In genomic region chr2:176157499-176158305, GRCh38 we compare ENCODE assay signal across 13 cellular contexts. TPM values are rescaled to one million over a fixed set of nuclear protein-coding genes. Genes with fewer than 3 reads are reported as not detected.
A peak's percentile ranks its signal among the peaks of the same experiment; 100 is the strongest.
DNase-seq lines count a peak whose midpoint lies in the region; ATAC-seq, FAIRE-seq and TF ChIP-seq lines count a peak whose summit lies in the region.
"Had no signal": no experiment of that assay in that cellular context is flagged by ENCODE, and none has a peak within 500 bp of the region (broad histone marks: within the 10 kb centered on the region; RNA-seq: fewer than 3 reads in every experiment).

No MANE protein-coding gene starts in this region.

- peak; percentile 66 for DNase-seq in activated CD4-positive, alpha-beta T cell treated with anti-CD3 and anti-CD28 coated beads, Interleukin-2, amount 10 ng/mL, durations not matched to agents 24 days and 14 days
- DNase-seq in activated CD4-positive, alpha-beta T cell treated with anti-CD3 and anti-CD28 coated beads, Interleukin-2, amount 50 U/mL, for 4 hours: no peak
- DNase-seq in NCI-H526 treated with DMSO at 0.1 percent for 48 hours (lab: John Stamatoyannopoulos, UW) (peak; percentile 81), foreskin keratinocyte (no peak), OCI-M1 (lab: John Stamatoyannopoulos, UW) (no peak), pancreas (no peak)
- no peak for DNase-seq in stimulated activated naive B cell treated with anti-CD40 and anti-IgM and Interleukin-4, amounts not matched to agents 10 μg/mL and 1 μg/mL and 100 μg/mL, for 72 hours
- DNase-seq: activated B cell treated with CpG ODN at 0.5 μM for 24 hours; CD8-positive, alpha-beta T cell; effector CD4-positive, alpha-beta T cell; IMR-90 had no signal

- H3K4me1 Mint-ChIP-seq in activated CD4-positive, alpha-beta T cell treated with anti-CD3 and anti-CD28 coated beads, Interleukin-2, amount 10 ng/mL, durations not matched to agents 24 days and 14 days: peaks cover 2% of the 10 kb centered on the region
- peaks cover 6 to 7% of the 10 kb centered on the region in 2 donors for H3K4me1 Mint-ChIP-seq in stimulated activated naive B cell treated with anti-CD40 and anti-IgM and Interleukin-4, amounts not matched to agents 10 μg/mL and 1 μg/mL and 100 μg/mL, for 72 hours

- no peak overlapping the region for H3K4me3 Mint-ChIP-seq in activated CD4-positive, alpha-beta T cell treated with anti-CD3 and anti-CD28 coated beads, Interleukin-2, amount 10 ng/mL, durations not matched to agents 24 days and 14 days
- H3K4me3 Mint-ChIP-seq in stimulated activated naive B cell treated with anti-CD40 and anti-IgM and Interleukin-4, amounts not matched to agents 10 μg/mL and 1 μg/mL and 100 μg/mL, for 72 hours: peak overlapping the region; percentile 1 to 71
- H3K4me3 Mint-ChIP-seq: activated B cell treated with CpG ODN at 0.5 μM for 24 hours; CD8-positive, alpha-beta T cell had no signal

- ATAC-seq in foreskin keratinocyte (peak; percentile 4), pancreas (no peak), HG02678 (IDR thresholded peaks at IDR 0.05; ENCODE audit: unreplicated experiment) (no peak)
- ATAC-seq in stimulated activated naive B cell treated with anti-CD40 and anti-IgM and Interleukin-4, amounts not matched to agents 10 μg/mL and 1 μg/mL and 100 μg/mL, for 72 hours (replicated peaks): no peak
- ATAC-seq: CD8-positive, alpha-beta T cell had no signal

- H3K27ac ChIP-seq in foreskin keratinocyte (no peak overlapping the region), pancreas (no peak overlapping the region)
- H3K27ac ChIP-seq: upper lobe of left lung had no signal

- intact Hi-C loops in activated CD4-positive, alpha-beta T cell treated with anti-CD3 and anti-CD28 coated beads, Interleukin-2, amount 10 ng/mL, durations not matched to agents 24 days and 14 days (cut with micrococcal nuclease): loop anchor here (2.0 kb wide), 2 partner anchors 19 to 47 kb away; no protein-coding TSS in a partner anchor
- intact Hi-C loops in pancreas (cut with DNase I): loop anchor here in 1 of 3 donors (10.0 kb wide), 1 partner anchor 407 kb away; no protein-coding TSS in a partner anchor

- 9% methylated on average over 50 of the region's 50 CpGs for WGBS in pancreas, 2 donors

- H3K36me3 ChIP-seq in pancreas: no peaks in the 10 kb centered on the region
- H3K36me3 ChIP-seq: upper lobe of left lung had no signal

- peaks cover 7% of the 10 kb centered on the region for H3K9me3 Mint-ChIP-seq in activated CD4-positive, alpha-beta T cell treated with anti-CD3 and anti-CD28 coated beads, Interleukin-2, amount 10 ng/mL, durations not matched to agents 24 days and 14 days
- H3K9me3 Mint-ChIP-seq in stimulated activated naive B cell treated with anti-CD40 and anti-IgM and Interleukin-4, amounts not matched to agents 10 μg/mL and 1 μg/mL and 100 μg/mL, for 72 hours: peaks cover 0 to 7% of the 10 kb centered on the region in 2 donors
- H3K9me3 Mint-ChIP-seq: activated B cell treated with CpG ODN at 0.5 μM for 24 hours; CD8-positive, alpha-beta T cell had no signal

- H3K36me3 Mint-ChIP-seq in activated CD4-positive, alpha-beta T cell treated with anti-CD3 and anti-CD28 coated beads, Interleukin-2, amount 10 ng/mL, durations not matched to agents 24 days and 14 days (ENCODE audit: low read depth): no peaks in the 10 kb centered on the region
- peaks cover 0 to 4% of the 10 kb centered on the region in 2 donors for H3K36me3 Mint-ChIP-seq in stimulated activated naive B cell treated with anti-CD40 and anti-IgM and Interleukin-4, amounts not matched to agents 10 μg/mL and 1 μg/mL and 100 μg/mL, for 72 hours
- H3K36me3 Mint-ChIP-seq: CD8-positive, alpha-beta T cell had no signal

- peaks cover 81% of the 10 kb centered on the region for H3K27me3 Mint-ChIP-seq in activated CD4-positive, alpha-beta T cell treated with anti-CD3 and anti-CD28 coated beads, Interleukin-2, amount 10 ng/mL, durations not matched to agents 24 days and 14 days
- peaks cover 59 to 90% of the 10 kb centered on the region in 2 donors for H3K27me3 Mint-ChIP-seq in stimulated activated naive B cell treated with anti-CD40 and anti-IgM and Interleukin-4, amounts not matched to agents 10 μg/mL and 1 μg/mL and 100 μg/mL, for 72 hours

- H3K4me3 ChIP-seq in pancreas: peak overlapping the region in 1 of 4 donors; percentile 28
- H3K4me3 ChIP-seq: upper lobe of left lung had no signal

- no peak for FAIRE-seq in pancreas (lab: Jason Lieb, UNC)

- no peaks in the 10 kb centered on the region for H3K9me3 ChIP-seq in pancreas
- H3K9me3 ChIP-seq: upper lobe of left lung had no signal

- peaks cover 67% of the 10 kb centered on the region for H3K27me3 ChIP-seq in foreskin keratinocyte
- peaks cover 0 to 68% (median 14%) of the 10 kb centered on the region in 4 donors for H3K27me3 ChIP-seq in pancreas

- peaks cover 3% of the 10 kb centered on the region for H3K4me1 ChIP-seq in foreskin keratinocyte
- H3K4me1 ChIP-seq in pancreas: peaks cover 0 to 8% (median 0%) of the 10 kb centered on the region in 3 donors

- TF ChIP-seq CTCF in foreskin keratinocyte (conservative IDR thresholded peaks at IDR 0.05) (no peak), pancreas (IDR thresholded peaks at IDR 0.05) (no peak)

- H3K27ac Mint-ChIP-seq in activated CD4-positive, alpha-beta T cell treated with anti-CD3 and anti-CD28 coated beads, Interleukin-2, amount 10 ng/mL, durations not matched to agents 24 days and 14 days: peak overlapping the region; percentile 72
- peak overlapping the region; percentile 84 for H3K27ac Mint-ChIP-seq in stimulated activated naive B cell treated with anti-CD40 and anti-IgM and Interleukin-4, amounts not matched to agents 10 μg/mL and 1 μg/mL and 100 μg/mL, for 72 hours
- H3K27ac Mint-ChIP-seq: activated B cell treated with CpG ODN at 0.5 μM for 24 hours; CD8-positive, alpha-beta T cell had no signal

RNA-seq across cellular contexts. Expression of gene HOXD3, which starts 0.6 kb away (rescaled TPM):
- not detected in 2 replicates for total RNA-seq in activated CD4-positive, alpha-beta T cell treated with anti-CD3 and anti-CD28 coated beads, Interleukin-2, amount 10 ng/mL, durations not matched to agents 24 days and 14 days
- total RNA-seq in foreskin keratinocyte (0.32 and 1.2 TPM in 2 replicates), pancreas (under 1 TPM in 5 of 6 donors, not detected in 1; 0.23 to 0.38 (median 0.25) TPM)
- polyA plus RNA-seq in foreskin keratinocyte (0.23 and 0.45 TPM in 2 replicates), pancreas (under 1 TPM; 0.19 to 0.68 TPM)
- total RNA-seq: activated B cell treated with CpG ODN at 0.5 μM for 24 hours; CD8-positive, alpha-beta T cell; IMR-90 had no signal
- polyA plus RNA-seq: IMR-90 had no signal

RNA-seq across cellular contexts. Expression of gene HOXD4, which starts 6.4 kb away (rescaled TPM):
- not detected in 2 replicates for total RNA-seq in activated CD4-positive, alpha-beta T cell treated with anti-CD3 and anti-CD28 coated beads, Interleukin-2, amount 10 ng/mL, durations not matched to agents 24 days and 14 days
- total RNA-seq in foreskin keratinocyte: 0.32 and 0.82 TPM in 2 replicates
- polyA plus RNA-seq in foreskin keratinocyte: 0.39 and 0.83 TPM in 2 replicates
- under 1 TPM in 4 of 6 donors, not detected in 2; 0.13 to 0.31 (median 0.27) TPM for total RNA-seq in pancreas
- 1 to 10 TPM; 1.0 to 1.8 TPM for polyA plus RNA-seq in pancreas
- total RNA-seq: activated B cell treated with CpG ODN at 0.5 μM for 24 hours; CD8-positive, alpha-beta T cell; IMR-90 had no signal
- polyA plus RNA-seq: IMR-90 had no signal

RNA-seq across cellular contexts. Expression of gene HOXD8, which starts 28.2 kb away (rescaled TPM):
- total RNA-seq in activated CD4-positive, alpha-beta T cell treated with anti-CD3 and anti-CD28 coated beads, Interleukin-2, amount 10 ng/mL, durations not matched to agents 24 days and 14 days: not detected in 2 replicates
- total RNA-seq in foreskin keratinocyte (6.5 and 10.8 TPM in 2 replicates), pancreas (under 1 TPM; 0.19 to 0.87 (median 0.61) TPM)
- polyA plus RNA-seq in foreskin keratinocyte (7.0 and 9.7 TPM in 2 replicates), pancreas (1 to 10 TPM in 1 of 2 donors, under 1 TPM in 1; 0.61 to 1.5 TPM)
- total RNA-seq: activated B cell treated with CpG ODN at 0.5 μM for 24 hours; CD8-positive, alpha-beta T cell; IMR-90 had no signal
- polyA plus RNA-seq: IMR-90 had no signal

RNA-seq across cellular contexts. Expression of gene HOXD1, which starts 30.8 kb away (rescaled TPM):
- total RNA-seq in activated CD4-positive, alpha-beta T cell treated with anti-CD3 and anti-CD28 coated beads, Interleukin-2, amount 10 ng/mL, durations not matched to agents 24 days and 14 days: not detected in 2 replicates
- total RNA-seq in foreskin keratinocyte (not detected in 2 replicates), pancreas (under 1 TPM; 0.08 to 0.29 (median 0.18) TPM)
- polyA plus RNA-seq in foreskin keratinocyte (0.04 TPM in 1 of 2 replicates, not detected in the other), pancreas (under 1 TPM; 0.19 to 0.28 TPM)
- total RNA-seq: activated B cell treated with CpG ODN at 0.5 μM for 24 hours; CD8-positive, alpha-beta T cell; IMR-90 had no signal
- polyA plus RNA-seq: IMR-90 had no signal

RNA-seq across cellular contexts. Expression of gene HOXD9, which starts 35.2 kb away (rescaled TPM):
- not detected in 2 replicates for total RNA-seq in activated CD4-positive, alpha-beta T cell treated with anti-CD3 and anti-CD28 coated beads, Interleukin-2, amount 10 ng/mL, durations not matched to agents 24 days and 14 days
- total RNA-seq in foreskin keratinocyte: 0.14 and 0.37 TPM in 2 replicates
- polyA plus RNA-seq in foreskin keratinocyte: 0.21 and 0.47 TPM in 2 replicates
- total RNA-seq in pancreas: under 1 TPM in 4 of 6 donors, not detected in 2; 0.12 to 0.47 (median 0.20) TPM
- 1 to 10 TPM in 1 of 2 donors, under 1 TPM in 1; 0.49 to 1.1 TPM for polyA plus RNA-seq in pancreas
- total RNA-seq: activated B cell treated with CpG ODN at 0.5 μM for 24 hours; CD8-positive, alpha-beta T cell; IMR-90 had no signal
- polyA plus RNA-seq: IMR-90 had no signal

Comparison
In these comparisons a context has a peak if more than half of its experiments do, and no peak if none do; other contexts are left out.
1. DNase-seq: peak in activated CD4-positive, alpha-beta T cell treated with anti-CD3 and anti-CD28 coated beads, Interleukin-2, amount 10 ng/mL, durations not matched to agents 24 days and 14 days (single experiment) and NCI-H526 treated with DMSO at 0.1 percent for 48 hours (single experiment); none in activated CD4-positive, alpha-beta T cell treated with anti-CD3 and anti-CD28 coated beads, Interleukin-2, amount 50 U/mL, for 4 hours (0 of 2), foreskin keratinocyte (0 of 2), stimulated activated naive B cell treated with anti-CD40 and anti-IgM and Interleukin-4, amounts not matched to agents 10 μg/mL and 1 μg/mL and 100 μg/mL, for 72 hours (single experiment), OCI-M1 (single experiment) and pancreas (0 of 6).